In genomic region chr5:91159647-91160046, GRCh38 we compare ENCODE assay signal across 19 cellular contexts.
DNase-seq lines count a peak whose midpoint lies in the region; ATAC-seq, FAIRE-seq and TF ChIP-seq lines count a peak whose summit lies in the region.
"Had no signal": no experiment of that assay in that cellular context is flagged by ENCODE, and none has a peak within 500 bp of the region (broad histone marks: within the 10 kb centered on the region; RNA-seq: fewer than 3 reads in every experiment).

No MANE protein-coding gene starts in this region.

- no peak overlapping the region for H3K23ac ChIP-seq in IMR-90 (ENCODE audit: low read depth, low read length)
- no peak overlapping the region for H3K23ac ChIP-seq in H1 (ENCODE audit: insufficient read length)
- H3K23ac ChIP-seq in mesendoderm (ENCODE audit: low read length): no peak overlapping the region

- H4K5ac ChIP-seq in IMR-90 (ENCODE audit: low read depth, low read length): no peak overlapping the region
- H4K5ac ChIP-seq in H1 (ENCODE audit: insufficient read length, low read depth, low read length): no peak overlapping the region
- no peak overlapping the region for H4K5ac ChIP-seq in mesendoderm (ENCODE audit: low read length)

- H4K20me1 ChIP-seq in IMR-90 (ENCODE audit: insufficient read depth, low read length) (no peaks in the 10 kb centered on the region), H1 (replicated peaks in 1 of 2; ENCODE audit: control insufficient read depth in 1 of 2, insufficient read depth in 2 of 2, low read length in 2 of 2) (no peaks in the 10 kb centered on the region)

- no peak for DNase-seq in IMR-90
- DNase-seq in H1 (ENCODE audit: low read depth in 1 of 2, low spot score in 2 of 2): no peak
- peak; percentile 32 for DNase-seq in mesendoderm
- DNase-seq in activated CD4-positive, alpha-beta T cell treated with anti-CD3 and anti-CD28 coated beads, Interleukin-2, amount 50 U/mL, for 48 hours: no peak
- no peak for DNase-seq in amygdala (lab: John Stamatoyannopoulos, UW)
- DNase-seq: C1 segment of cervical spinal cord; Calu3; CD4-positive, alpha-beta memory T cell; COR-L47; DMS53; DMS79 treated with DMSO at 0.1 percent for 48 hours; GF-D8; GM23248; HFFc6 had no signal

- TF ChIP-seq EP300 in H1 (IDR thresholded peaks at IDR 0.05; ENCODE audit: borderline replicate concordance in 1 of 2, low read depth in 2 of 2, low read length in 2 of 2): no peak

- in situ Hi-C loops in IMR-90 (cut with MboI; ENCODE audit: low sequenced_read_pairs): loop anchor here (10.0 kb wide), 1 partner anchor 65 kb away; no protein-coding TSS in a partner anchor

- WGBS in IMR-90 (ENCODE audit: extremely low coverage in 2 of 2, insufficient read length in 1 of 2), 2 experiments: no CpG with 5 or more reads among the region's 1 CpG
- WGBS in H1 (ENCODE audit: extremely low coverage in 1 of 2, insufficient coverage in 1 of 2, insufficient read length in 1 of 2, insufficient replicate concordance in 2 of 2, low coverage in 1 of 2, low lambda C conversion rate in 2 of 2, missing lambda C conversion rate in 1 of 2), 2 experiments: 91% methylated on average over 1 of the region's 1 CpG; no CpG with 5 or more reads in 1 of the 2 experiments
- WGBS in mesendoderm (ENCODE audit: extremely low coverage, insufficient coverage, low lambda C conversion rate): no CpG with 5 or more reads among the region's 1 CpG

- H3K27me3 ChIP-seq in IMR-90 (ENCODE audit: control insufficient read depth, insufficient read depth, low read length) (no peaks in the 10 kb centered on the region), H1 (replicated peaks in 1 of 4; ENCODE audit: control insufficient read depth in 3 of 4, extremely low read depth in 1 of 4, insufficient read depth in 3 of 4, low read length in 3 of 4) (no peaks in the 10 kb centered on the region), mesendoderm (ENCODE audit: insufficient read depth, low read length, poor library complexity) (no peaks in the 10 kb centered on the region)

- no peaks in the 10 kb centered on the region for H3K36me3 ChIP-seq in IMR-90 (ENCODE audit: control insufficient read depth, insufficient read depth, low read length)
- H3K36me3 ChIP-seq in H1 (ENCODE audit: control insufficient read depth in 2 of 4, insufficient read depth in 4 of 4, low read length in 3 of 4): peaks cover 0 to 6% (median 2%) of the 10 kb centered on the region in 4 experiments; a peak in 3 of 8 replicates
- no peaks in the 10 kb centered on the region for H3K36me3 ChIP-seq in mesendoderm (ENCODE audit: control insufficient read depth, insufficient read depth, low read length)
- H3K36me3 ChIP-seq: HAP-1 had no signal

- H3K23me2 ChIP-seq in H1 (ENCODE audit: low read depth, low read length): no peaks in the 10 kb centered on the region; the same call in 1 of the 2 replicates

- H4K91ac ChIP-seq in IMR-90 (ENCODE audit: insufficient read depth, low read depth, low read length): no peak overlapping the region
- no peak overlapping the region for H4K91ac ChIP-seq in H1 (replicated peaks; ENCODE audit: insufficient read length, low read length)

- TF ChIP-seq POLR2A in IMR-90 (IDR thresholded peaks at IDR 0.05; ENCODE audit: low read depth, low read length) (no peak), H1 (IDR thresholded peaks at IDR 0.05; ENCODE audit: control extremely low read depth in 1 of 2, low read depth in 2 of 2, low read length in 2 of 2) (no peak)

- no peak overlapping the region for H3K27ac ChIP-seq in IMR-90 (ENCODE audit: insufficient read depth, low read length)
- H3K27ac ChIP-seq in H1 (ENCODE audit: low read depth, low read length): no peak overlapping the region
- H3K27ac ChIP-seq in mesendoderm (ENCODE audit: low read depth, low read length): no peak overlapping the region
- H3K27ac ChIP-seq: GM23248 had no signal

- H3K79me1 ChIP-seq in IMR-90 (ENCODE audit: low read depth in 1 of 2, low read length in 2 of 2) (no peaks in the 10 kb centered on the region), H1 (ENCODE audit: low read depth, low read length) (no peaks in the 10 kb centered on the region), mesendoderm (ENCODE audit: low read length) (no peaks in the 10 kb centered on the region)

- intact Hi-C loops in IMR-90 (cut with micrococcal nuclease): no loop called here

- dilution Hi-C loops in IMR-90 (cut with HindIII; ENCODE audit: low sequenced_read_pairs, unreplicated experiment): no loop called here

- no TSS peak for BruUV-seq in IMR-90 (replicated peaks; lab: Mats Ljungman, UMichigan)

- no peak for TF ChIP-seq RAD21 in IMR-90 (IDR thresholded peaks at IDR 0.05; ENCODE audit: low read length)
- TF ChIP-seq RAD21 in H1 (IDR thresholded peaks at IDR 0.05 in 1 of 2, conservative IDR thresholded peaks at IDR 0.05 in 1 of 2; ENCODE audit: low read depth in 2 of 2, low read length in 2 of 2): no peak

- H3K79me2 ChIP-seq in H1 (ENCODE audit: control insufficient read depth in 1 of 2, insufficient read depth in 2 of 2, low read length in 2 of 2): no peaks in the 10 kb centered on the region
- no peaks in the 10 kb centered on the region for H3K79me2 ChIP-seq in mesendoderm (ENCODE audit: control insufficient read depth, insufficient read depth, low read length)

- H3K4me2 ChIP-seq in IMR-90 (ENCODE audit: low read depth, low read length) (no peak overlapping the region), H1 (ENCODE audit: insufficient read depth in 1 of 2, low read depth in 2 of 2, low read length in 2 of 2) (no peak overlapping the region), mesendoderm (ENCODE audit: low read length) (no peak overlapping the region)

- H3K4ac ChIP-seq in IMR-90 (ENCODE audit: low read depth, low read length) (no peak overlapping the region), H1 (replicated peaks; ENCODE audit: insufficient read length, low read depth, low read length) (no peak overlapping the region), mesendoderm (ENCODE audit: low read depth, low read length) (no peak overlapping the region)

- peaks cover 10% of the 10 kb centered on the region; the same call in 1 of the 2 replicates for H3K9me1 ChIP-seq in IMR-90 (ENCODE audit: insufficient read depth, low read length)

- no peak overlapping the region for H2AK9ac ChIP-seq in IMR-90 (replicated peaks; ENCODE audit: low read depth, low read length, poor library complexity)

- H3K14ac ChIP-seq in IMR-90 (replicated peaks; ENCODE audit: low read depth, low read length) (0 out of 2 replicates have a peak overlapping the region, but pooled peaks have one; percentile 40), H1 (ENCODE audit: insufficient read length) (no peak overlapping the region)

- POLR2A ChIA-PET in IMR-90 (lab: Charles Lee; ENCODE audit: unreplicated experiment) (no interaction called here), H1 (lab: Charles Lee; ENCODE audit: partially characterized antibody) (interaction anchor here (1.0 kb wide), 1 partner anchor 223 kb away, joined by 3 read pairs; the partner anchor contains the start of gene ARRDC3)

- H3K56ac ChIP-seq in IMR-90 (ENCODE audit: extremely low read depth, insufficient read depth, low read length): no peak overlapping the region
- no peak overlapping the region for H3K56ac ChIP-seq in H1 (replicated peaks; ENCODE audit: insufficient read length, low read depth, low read length)
- H3K56ac ChIP-seq in mesendoderm (ENCODE audit: low read length): no peak overlapping the region

- H2BK120ac ChIP-seq in IMR-90 (ENCODE audit: low read depth, low read length) (no peak overlapping the region), H1 (replicated peaks; ENCODE audit: low read depth, low read length) (no peak overlapping the region), mesendoderm (ENCODE audit: low read depth, low read length) (no peak overlapping the region)

- TF ChIP-seq CTCF in IMR-90 (conservative IDR thresholded peaks at IDR 0.05; ENCODE audit: low read depth, low read length) (no peak), H1 (IDR thresholded peaks at IDR 0.05; ENCODE audit: control extremely low read depth in 1 of 3, insufficient read depth in 1 of 3, low read depth in 1 of 3, low read length in 3 of 3) (no peak)

- H3K9ac ChIP-seq in IMR-90 (ENCODE audit: low read depth, low read length) (no peak overlapping the region), H1 (replicated peaks in 1 of 4; ENCODE audit: extremely low read depth in 1 of 4, low read depth in 3 of 4, low read length in 3 of 4) (no peak overlapping the region), mesendoderm (ENCODE audit: low read length) (no peak overlapping the region)
- H3K9ac ChIP-seq: GM23248 had no signal

- no peak overlapping the region for H4K8ac ChIP-seq in IMR-90 (ENCODE audit: low read depth in 2 of 2, low read length in 2 of 2)
- H4K8ac ChIP-seq in H1 (ENCODE audit: extremely low read depth, insufficient read depth, low read length): no peak overlapping the region
- no peak overlapping the region for H4K8ac ChIP-seq in mesendoderm (ENCODE audit: low read depth, low read length)

- CTCF ChIA-PET in IMR-90 (lab: Yijun Ruan, JAX): interaction anchor here (0.6 kb wide), 1 partner anchor 9 kb away, joined by 3 read pairs; no protein-coding TSS in a partner anchor
- CTCF ChIA-PET in H1 (lab: Charles Lee; ENCODE audit: partially characterized antibody): interaction anchor here (0.5 to 2.0 kb wide), 2 partner anchors 23 to 854 kb away, joined by 3 to 6 read pairs; no protein-coding TSS in a partner anchor

- ATAC-seq in IMR-90 (ENCODE audit: low read depth) (no peak), GM21526 (IDR thresholded peaks at IDR 0.05; ENCODE audit: low FRiP score, unreplicated experiment) (no peak)

- H2BK20ac ChIP-seq in IMR-90 (ENCODE audit: low read depth, low read length): peak overlapping the region; percentile 70
- H2BK20ac ChIP-seq in H1 (ENCODE audit: low read length): no peak overlapping the region

- FAIRE-seq in H1 (lab: Jason Lieb, UNC): no peak
- FAIRE-seq: GM12891, GM18507, H54 had no signal

- H2AFZ ChIP-seq in IMR-90 (replicated peaks; ENCODE audit: low read length, poor library complexity) (no peak overlapping the region), H1 (ENCODE audit: low read length) (no peak overlapping the region)
- H2AFZ ChIP-seq: GM23248 had no signal

- no peak overlapping the region for H2BK5ac ChIP-seq in IMR-90 (ENCODE audit: low read depth, low read length, poor library complexity, severe bottlenecking)
- no peak overlapping the region for H2BK5ac ChIP-seq in H1 (ENCODE audit: low read depth, low read length)
- H2BK5ac ChIP-seq in mesendoderm (ENCODE audit: low read length): no peak overlapping the region

- no peak overlapping the region for H3K4me3 ChIP-seq in IMR-90 (ENCODE audit: insufficient read depth, low read depth, low read length)
- H3K4me3 ChIP-seq in H1 (ENCODE audit: extremely low read depth in 1 of 4, insufficient read depth in 2 of 4, low read depth in 3 of 4, low read length in 4 of 4): no peak overlapping the region
- H3K4me3 ChIP-seq in mesendoderm (ENCODE audit: low read length): no peak overlapping the region
- H3K4me3 ChIP-seq: GM23248, HAP-1 had no signal

- no peak overlapping the region for H2BK12ac ChIP-seq in H1 (ENCODE audit: low read depth, low read length)

- H3K9me3 ChIP-seq in IMR-90 (ENCODE audit: control insufficient read depth, insufficient read depth, low read length) (no peaks in the 10 kb centered on the region), H1 (ENCODE audit: insufficient read depth in 2 of 2, low read depth in 1 of 2, low read length in 1 of 2) (no peaks in the 10 kb centered on the region)
- H3K9me3 ChIP-seq: HAP-1 had no signal

- H3K4me1 ChIP-seq in IMR-90 (ENCODE audit: control insufficient read depth, insufficient read depth, low read length) (peaks cover 8% of the 10 kb centered on the region), H1 (replicated peaks in 1 of 4; ENCODE audit: control insufficient read depth in 3 of 4, insufficient read depth in 4 of 4, low read length in 3 of 4) (no peaks in the 10 kb centered on the region), mesendoderm (ENCODE audit: control insufficient read depth, low read depth, low read length) (no peaks in the 10 kb centered on the region)

- H3K18ac ChIP-seq in IMR-90 (ENCODE audit: low read depth, low read length): no peak overlapping the region
- H3K18ac ChIP-seq in H1 (ENCODE audit: extremely low read depth, low read length): no peak overlapping the region
- H3K18ac ChIP-seq in mesendoderm (ENCODE audit: low read length): no peak overlapping the region

- H2AK5ac ChIP-seq in IMR-90 (ENCODE audit: low read depth, low read length): peak overlapping the region; percentile 23; the same call in 1 of the 2 replicates
- no peak overlapping the region for H2AK5ac ChIP-seq in H1 (ENCODE audit: low read depth, low read length)
- no peak overlapping the region for H2AK5ac ChIP-seq in mesendoderm (ENCODE audit: low read length)

- H2BK15ac ChIP-seq in IMR-90 (ENCODE audit: low read depth, low read length): 0 out of 3 replicates have a peak overlapping the region, but pooled peaks have one; percentile 26
- H2BK15ac ChIP-seq in H1 (ENCODE audit: low read length): no peak overlapping the region
- H2BK15ac ChIP-seq in mesendoderm (replicated peaks; ENCODE audit: low read depth): no peak overlapping the region
